16 cellular contexts compared by ENCODE assay signal in genomic region chr4:10981611-10982010, GRCh38.
DNase-seq lines count a peak whose midpoint lies in the region; ATAC-seq and TF ChIP-seq lines count a peak whose summit lies in the region.
"Had no signal": no experiment of that assay in that cellular context is flagged by ENCODE, and none has a peak within 500 bp of the region (broad histone marks: within the 10 kb centered on the region; RNA-seq: fewer than 3 reads in every experiment).

No MANE protein-coding gene starts in this region.

- H3K9ac ChIP-seq in HUES6 (ENCODE audit: low read length) (no peak overlapping the region), endodermal cell (ENCODE audit: extremely low read depth, low read length, poor library complexity, severe bottlenecking) (no peak overlapping the region)

- TF ChIP-seq CTCF in endodermal cell (conservative IDR thresholded peaks at IDR 0.05) (no peak), endothelial cell (IDR thresholded peaks at IDR 0.05; ENCODE audit: unreplicated experiment) (no peak)

- H3K27me3 ChIP-seq in HUES6 (ENCODE audit: control insufficient read depth, insufficient read depth, low read length) = no peaks in the 10 kb centered on the region
- no peaks in the 10 kb centered on the region for H3K27me3 ChIP-seq in endodermal cell (ENCODE audit: control insufficient read depth, insufficient read depth, low read length, poor library complexity, severe bottlenecking)
- H3K27me3 ChIP-seq: BE2C had no signal

- H3K27ac Mint-ChIP-seq in endodermal cell (peak overlapping the region; percentile 65), endothelial cell (ENCODE audit: unreplicated experiment) (no peak overlapping the region)
- H3K27ac Mint-ChIP-seq: H9 had no signal

- H3K27ac ChIP-seq in HUES6 (ENCODE audit: low read depth, low read length) (peak overlapping the region; percentile 12; the same call in 1 of the 2 replicates), endodermal cell (ENCODE audit: low read depth, low read length) (no peak overlapping the region)

- DNase-seq in endodermal cell = no peak
- peak; percentile 66 for DNase-seq in islet precursor cell
- no peak for DNase-seq in Right ventricle myocardium superior
- DNase-seq in endothelial cell (ENCODE audit: low spot score) = no peak
- no peak for DNase-seq in NOMO-1 treated with DMSO at 0.1 percent for 48 hours (lab: John Stamatoyannopoulos, UW; ENCODE audit: unreplicated experiment)
- DNase-seq: ACHN; BE2C; C1 segment of cervical spinal cord; CD4-positive, CD25-positive, alpha-beta regulatory T cell; CD8-positive, alpha-beta memory T cell; GDM1; GOT3 had no signal

- H3K4me3 Mint-ChIP-seq in endodermal cell (no peak overlapping the region), endothelial cell (ENCODE audit: unreplicated experiment) (no peak overlapping the region)
- H3K4me3 Mint-ChIP-seq: CD4-positive, CD25-positive, alpha-beta regulatory T cell; CD8-positive, alpha-beta memory T cell had no signal

- H3K4me3 ChIP-seq in HUES6 (ENCODE audit: low read depth, low read length) (no peak overlapping the region), endodermal cell (ENCODE audit: low read length) (no peak overlapping the region)

- H3K27me3 Mint-ChIP-seq in endodermal cell (ENCODE audit: insufficient read depth) (no peaks in the 10 kb centered on the region), endothelial cell (ENCODE audit: unreplicated experiment) (peaks cover 2% of the 10 kb centered on the region)
- H3K27me3 Mint-ChIP-seq: CD4-positive, CD25-positive, alpha-beta regulatory T cell; CD8-positive, alpha-beta memory T cell had no signal

- H3K36me3 ChIP-seq in HUES6 (ENCODE audit: control insufficient read depth, insufficient read depth, low read length) (no peaks in the 10 kb centered on the region), endodermal cell (ENCODE audit: control insufficient read depth, insufficient read depth, low read length) (no peaks in the 10 kb centered on the region)
- H3K36me3 ChIP-seq: BE2C had no signal

- intact Hi-C loops in Right ventricle myocardium superior (cut with DNase I) = no loop called here

- H3K36me3 Mint-ChIP-seq in endodermal cell (ENCODE audit: low read depth) = peaks cover 2% of the 10 kb centered on the region
- H3K36me3 Mint-ChIP-seq in endothelial cell (ENCODE audit: low read depth, unreplicated experiment) = no peaks in the 10 kb centered on the region
- H3K36me3 Mint-ChIP-seq: CD4-positive, CD25-positive, alpha-beta regulatory T cell; CD8-positive, alpha-beta memory T cell had no signal

- H3K4me1 ChIP-seq in HUES6 (ENCODE audit: control insufficient read depth, insufficient read depth, low read length) (peaks cover 39% of the 10 kb centered on the region), endodermal cell (ENCODE audit: control insufficient read depth, insufficient read depth, low read length) (peaks cover 32% of the 10 kb centered on the region)
- H3K4me1 ChIP-seq: BE2C had no signal

- ATAC-seq in HG02623 (IDR thresholded peaks at IDR 0.05; ENCODE audit: unreplicated experiment) (no peak), Right ventricle myocardium superior (ENCODE audit: poor library complexity) (no peak)

- H3K9me3 ChIP-seq in HUES6 (ENCODE audit: control insufficient read depth, insufficient read depth, low read depth, low read length) (0 out of 2 replicates have a peak, but pooled peaks cover 4% of the 10 kb centered on the region), endodermal cell (ENCODE audit: control insufficient read depth, low read length) (peaks cover 4% of the 10 kb centered on the region)
- H3K9me3 ChIP-seq: BE2C, Caco-2 had no signal

- H3K9me3 Mint-ChIP-seq in endodermal cell (peaks cover 7% of the 10 kb centered on the region), endothelial cell (ENCODE audit: unreplicated experiment) (no peaks in the 10 kb centered on the region)
- H3K9me3 Mint-ChIP-seq: H9 had no signal

- WGBS in endodermal cell (ENCODE audit: insufficient coverage in 1 of 2, insufficient read length in 1 of 2), 2 experiments = 80% methylated on average over 1 of the region's 1 CpG

- H3K4me1 Mint-ChIP-seq in endodermal cell = peaks cover 44% of the 10 kb centered on the region
- peaks cover 5% of the 10 kb centered on the region for H3K4me1 Mint-ChIP-seq in endothelial cell (ENCODE audit: unreplicated experiment)
